ENCODE assay signal across 16 cellular contexts in genomic region chr14:102785598-102785963, GRCh38. TPM values are rescaled to one million over a fixed set of nuclear protein-coding genes. Genes with fewer than 3 reads are reported as not detected.
DNase-seq lines count a peak whose midpoint lies in the region; ATAC-seq and TF ChIP-seq lines count a peak whose summit lies in the region.
"Had no signal": no experiment of that assay in that cellular context is flagged by ENCODE, and none has a peak within 500 bp of the region (broad histone marks: within the 10 kb centered on the region; RNA-seq: fewer than 3 reads in every experiment).

No MANE protein-coding gene starts in this region.

- in situ Hi-C loops in transverse colon (cut with MboI; ENCODE audit: low pct_ligation_motif_present in 1 of 4, low pct_unique_long_range_greater_than_20kb in 1 of 4, low sequenced_read_pairs in 3 of 4) = no loop called here

- H3K27me3 Mint-ChIP-seq in activated naive CD4-positive, alpha-beta T cell treated with anti-CD3 and anti-CD28 coated beads for 36 hours (ENCODE audit: low read depth) = no peaks in the 10 kb centered on the region
- peaks cover 4% of the 10 kb centered on the region for H3K27me3 Mint-ChIP-seq in GM23338 (ENCODE audit: insufficient read depth, low read depth, poor library complexity)
- no peaks in the 10 kb centered on the region for H3K27me3 Mint-ChIP-seq in activated T-helper 1 cell treated with anti-CD3 and anti-CD28 coated beads, Interleukin-12 subunit alpha, Interleukin-12 subunit beta, Interleukin-2, Interleukin-4 antibody, amounts not matched to agents 30 ng/mL and 10 ng/mL and 1 ng/mL, durations not matched to agents 14 hours and 24 hours and 36 hours (ENCODE audit: insufficient read depth)

- peak overlapping the region; percentile 77 for H3K27ac Mint-ChIP-seq in activated naive CD4-positive, alpha-beta T cell treated with anti-CD3 and anti-CD28 coated beads for 36 hours
- no peak overlapping the region for H3K27ac Mint-ChIP-seq in GM23338
- H3K27ac Mint-ChIP-seq in activated T-helper 1 cell treated with anti-CD3 and anti-CD28 coated beads, Interleukin-12 subunit alpha, Interleukin-12 subunit beta, Interleukin-2, Interleukin-4 antibody, amounts not matched to agents 30 ng/mL and 10 ng/mL and 1 ng/mL, durations not matched to agents 14 hours and 24 hours and 36 hours = peak overlapping the region; percentile 75

- no peak for TF ChIP-seq EP300 in transverse colon (IDR thresholded peaks at IDR 0.05; ENCODE audit: low read depth)

- no peaks in the 10 kb centered on the region; the same call in 1 of the 2 replicates for H3F3A ChIP-seq in GM23338 (replicated peaks; ENCODE audit: low read depth)

- no peak for TF ChIP-seq POLR2A in transverse colon (IDR thresholded peaks at IDR 0.05)

- no peaks in the 10 kb centered on the region for H4K20me1 ChIP-seq in GM23338 (replicated peaks; ENCODE audit: insufficient read depth)

- H3K79me2 ChIP-seq in GM23338 (replicated peaks; ENCODE audit: insufficient read depth) = peaks cover 69% of the 10 kb centered on the region

- H3K9me3 ChIP-seq in neutrophil (no peaks in the 10 kb centered on the region), transverse colon (no peaks in the 10 kb centered on the region)
- H3K9me3 ChIP-seq: ascending aorta, mucosa of descending colon, prostate gland had no signal

- no peaks in the 10 kb centered on the region for H3K36me3 ChIP-seq in GM23338 (ENCODE audit: insufficient read depth)
- no peaks in the 10 kb centered on the region for H3K36me3 ChIP-seq in neutrophil
- no peaks in the 10 kb centered on the region for H3K36me3 ChIP-seq in transverse colon
- H3K36me3 ChIP-seq: ascending aorta, prostate gland had no signal

- WGBS in transverse colon (ENCODE audit: low coverage in 1 of 2), 2 donors = 84 to 86% methylated on average over 1 to 3 of the region's 3 CpGs

- H3K9me2 ChIP-seq in GM23338 (ENCODE audit: insufficient read depth) = no peaks in the 10 kb centered on the region

- CTCF ChIA-PET in activated naive CD4-positive, alpha-beta T cell treated with anti-CD3 and anti-CD28 coated beads for 36 hours (lab: Charles Lee) = interaction anchor here (1.3 to 1.5 kb wide), 3 partner anchors 11 to 37 kb away, joined by 3 to 4 read pairs (median 3); no protein-coding TSS in a partner anchor

- no peak for DNase-seq in activated naive CD4-positive, alpha-beta T cell treated with anti-CD3 and anti-CD28 coated beads for 36 hours
- DNase-seq in activated naive CD4-positive, alpha-beta T cell treated with anti-CD3 and anti-CD28 coated beads, Interleukin-2, amount 50 U/mL, for 16 hours = no peak
- DNase-seq in GM23338 (ENCODE audit: low spot score) = peak; percentile 43
- DNase-seq in activated T-helper 1 cell treated with anti-CD3 and anti-CD28 coated beads, Interleukin-12 subunit alpha, Interleukin-12 subunit beta, Interleukin-2, Interleukin-4 antibody, amounts not matched to agents 30 ng/mL and 10 ng/mL and 1 ng/mL, durations not matched to agents 14 hours and 24 hours and 36 hours (ENCODE audit: low spot score) = no peak
- DNase-seq in transverse colon = no peak
- DNase-seq: DMS53, HFFc6, mucosa of descending colon, NCI-H1417 treated with DMSO at 0.1 percent for 48 hours, NCI-H526 treated with DMSO at 0.1 percent for 48 hours, T1000 had no signal

- H3K4me1 ChIP-seq in GM23338 (ENCODE audit: insufficient read depth) (peaks cover 6% of the 10 kb centered on the region), neutrophil (ENCODE audit: control insufficient read depth in 1 of 2, insufficient read depth in 1 of 2, low read depth in 1 of 2, low read length in 1 of 2) (peaks cover 18 to 32% of the 10 kb centered on the region in 2 experiments), transverse colon (peaks cover 0 to 15% (median 0%) of the 10 kb centered on the region in 4 donors)
- H3K4me1 ChIP-seq: ascending aorta, prostate gland had no signal

- intact Hi-C loops in activated naive CD4-positive, alpha-beta T cell treated with anti-CD3 and anti-CD28 coated beads for 36 hours (cut with micrococcal nuclease) = no loop called here
- intact Hi-C loops in activated T-helper 1 cell treated with anti-CD3 and anti-CD28 coated beads, Interleukin-12 subunit alpha, Interleukin-12 subunit beta, Interleukin-2, Interleukin-4 antibody, amounts not matched to agents 30 ng/mL and 10 ng/mL and 1 ng/mL, durations not matched to agents 14 hours and 24 hours and 36 hours (cut with micrococcal nuclease) = no loop called here
- intact Hi-C loops in transverse colon (cut with DNase I; ENCODE audit: low total_unique reads) = no loop called here

- H3K4me3 ChIP-seq in GM23338 = no peak overlapping the region
- no peak overlapping the region for H3K4me3 ChIP-seq in neutrophil (ENCODE audit: low read depth in 1 of 2, low read length in 1 of 2)
- no peak overlapping the region for H3K4me3 ChIP-seq in transverse colon
- H3K4me3 ChIP-seq: ascending aorta, mucosa of descending colon, prostate gland had no signal

- ATAC-seq in GM23338 = peak; percentile 70
- no peak for ATAC-seq in HG02571 (IDR thresholded peaks at IDR 0.05; ENCODE audit: unreplicated experiment)
- no peak for ATAC-seq in esophagus mucosa
- ATAC-seq: mucosa of descending colon had no signal

- peak; percentile 42 to 64 for TF ChIP-seq CTCF in GM23338 (conservative IDR thresholded peaks at IDR 0.05; ENCODE audit: low read depth in 2 of 2)
- no peak for TF ChIP-seq CTCF in neutrophil (IDR thresholded peaks at IDR 0.05)
- no peak for TF ChIP-seq CTCF in transverse colon (IDR thresholded peaks at IDR 0.05)

- H3K27ac ChIP-seq in GM23338 (ENCODE audit: low read depth) (no peak overlapping the region), neutrophil (peak overlapping the region; percentile 56), transverse colon (peak overlapping the region in 2 of 4 donors; percentile 34 to 44)
- H3K27ac ChIP-seq: ascending aorta, prostate gland had no signal

- no peak overlapping the region for H3K4me2 ChIP-seq in GM23338

- H2AFZ ChIP-seq in GM23338 = no peak overlapping the region

- H3K36me3 Mint-ChIP-seq in activated naive CD4-positive, alpha-beta T cell treated with anti-CD3 and anti-CD28 coated beads for 36 hours (ENCODE audit: low read depth) = peaks cover 38% of the 10 kb centered on the region
- no peaks in the 10 kb centered on the region for H3K36me3 Mint-ChIP-seq in GM23338 (ENCODE audit: low read depth)
- H3K36me3 Mint-ChIP-seq in activated T-helper 1 cell treated with anti-CD3 and anti-CD28 coated beads, Interleukin-12 subunit alpha, Interleukin-12 subunit beta, Interleukin-2, Interleukin-4 antibody, amounts not matched to agents 30 ng/mL and 10 ng/mL and 1 ng/mL, durations not matched to agents 14 hours and 24 hours and 36 hours (ENCODE audit: low read depth) = peaks cover 32% of the 10 kb centered on the region

- peaks cover 3% of the 10 kb centered on the region for H3K9me3 Mint-ChIP-seq in activated naive CD4-positive, alpha-beta T cell treated with anti-CD3 and anti-CD28 coated beads for 36 hours
- H3K9me3 Mint-ChIP-seq in GM23338 = no peaks in the 10 kb centered on the region
- H3K9me3 Mint-ChIP-seq in activated T-helper 1 cell treated with anti-CD3 and anti-CD28 coated beads, Interleukin-12 subunit alpha, Interleukin-12 subunit beta, Interleukin-2, Interleukin-4 antibody, amounts not matched to agents 30 ng/mL and 10 ng/mL and 1 ng/mL, durations not matched to agents 14 hours and 24 hours and 36 hours = peaks cover 2% of the 10 kb centered on the region
- H3K9me3 Mint-ChIP-seq: HFFc6 had no signal

- peaks cover 91% of the 10 kb centered on the region for H3K4me1 Mint-ChIP-seq in activated naive CD4-positive, alpha-beta T cell treated with anti-CD3 and anti-CD28 coated beads for 36 hours (ENCODE audit: low read depth)
- peaks cover 17% of the 10 kb centered on the region for H3K4me1 Mint-ChIP-seq in GM23338
- peaks cover 70% of the 10 kb centered on the region for H3K4me1 Mint-ChIP-seq in activated T-helper 1 cell treated with anti-CD3 and anti-CD28 coated beads, Interleukin-12 subunit alpha, Interleukin-12 subunit beta, Interleukin-2, Interleukin-4 antibody, amounts not matched to agents 30 ng/mL and 10 ng/mL and 1 ng/mL, durations not matched to agents 14 hours and 24 hours and 36 hours (ENCODE audit: low read depth)

- H3K4me3 Mint-ChIP-seq in activated naive CD4-positive, alpha-beta T cell treated with anti-CD3 and anti-CD28 coated beads for 36 hours = no peak overlapping the region
- no peak overlapping the region for H3K4me3 Mint-ChIP-seq in GM23338
- no peak overlapping the region for H3K4me3 Mint-ChIP-seq in activated T-helper 1 cell treated with anti-CD3 and anti-CD28 coated beads, Interleukin-12 subunit alpha, Interleukin-12 subunit beta, Interleukin-2, Interleukin-4 antibody, amounts not matched to agents 30 ng/mL and 10 ng/mL and 1 ng/mL, durations not matched to agents 14 hours and 24 hours and 36 hours
- H3K4me3 Mint-ChIP-seq: HFFc6 had no signal

- H3K27me3 ChIP-seq in GM23338 (ENCODE audit: insufficient read depth) (no peaks in the 10 kb centered on the region), neutrophil (no peaks in the 10 kb centered on the region), transverse colon (no peaks in the 10 kb centered on the region)
- H3K27me3 ChIP-seq: ascending aorta had no signal

TF ChIP-seq in GM23338, 12 proteins besides CTCF, POLR2A, EP300 and RAD21 (continues in another document):
- TF ChIP-seq EZH2phosphoT487 (IDR thresholded peaks at IDR 0.05; ENCODE audit: unreplicated experiment) = no peak
- no peak for TF ChIP-seq EZH2 (IDR thresholded peaks at IDR 0.05; ENCODE audit: low read depth, unreplicated experiment)
- no peak for TF ChIP-seq STAT1 (IDR thresholded peaks at IDR 0.05; ENCODE audit: unreplicated experiment)

RNA-seq across cellular contexts. Expression of gene TRAF3, which starts 8.3 kb away (rescaled TPM):
- 10 to 100 TPM; 74.4 to 76.8 TPM for total RNA-seq in activated naive CD4-positive, alpha-beta T cell treated with anti-CD3 and anti-CD28 coated beads for 36 hours
- 9.3 and 10.8 TPM in 2 replicates for total RNA-seq in GM23338 (2014; rRNA removed; shearing (Covaris generic))
- polyA plus RNA-seq in GM23338 (2016; fragmentation: Nextera tagmentation; extraction: Ambion mirVana) = 3.5 and 3.7 TPM in 2 replicates
- total RNA-seq in activated T-helper 1 cell treated with anti-CD3 and anti-CD28 coated beads, Interleukin-12 subunit alpha, Interleukin-12 subunit beta, Interleukin-2, Interleukin-4 antibody, amounts not matched to agents 30 ng/mL and 10 ng/mL and 1 ng/mL, durations not matched to agents 14 hours and 24 hours and 36 hours = 69.2 and 73.1 TPM in 2 replicates
- total RNA-seq in esophagus mucosa = 15.1 TPM
- total RNA-seq in transverse colon = 10 to 100 TPM; 18.7 to 28.9 (median 25.0) TPM

Comparison
In these comparisons a context has a peak if more than half of its experiments do, and no peak if none do; other contexts are left out.
1. CTCF ChIP-seq: peak in GM23338 (2 of 2); none in neutrophil (single experiment) and transverse colon (0 of 5).